In the genomic region with DNA sequence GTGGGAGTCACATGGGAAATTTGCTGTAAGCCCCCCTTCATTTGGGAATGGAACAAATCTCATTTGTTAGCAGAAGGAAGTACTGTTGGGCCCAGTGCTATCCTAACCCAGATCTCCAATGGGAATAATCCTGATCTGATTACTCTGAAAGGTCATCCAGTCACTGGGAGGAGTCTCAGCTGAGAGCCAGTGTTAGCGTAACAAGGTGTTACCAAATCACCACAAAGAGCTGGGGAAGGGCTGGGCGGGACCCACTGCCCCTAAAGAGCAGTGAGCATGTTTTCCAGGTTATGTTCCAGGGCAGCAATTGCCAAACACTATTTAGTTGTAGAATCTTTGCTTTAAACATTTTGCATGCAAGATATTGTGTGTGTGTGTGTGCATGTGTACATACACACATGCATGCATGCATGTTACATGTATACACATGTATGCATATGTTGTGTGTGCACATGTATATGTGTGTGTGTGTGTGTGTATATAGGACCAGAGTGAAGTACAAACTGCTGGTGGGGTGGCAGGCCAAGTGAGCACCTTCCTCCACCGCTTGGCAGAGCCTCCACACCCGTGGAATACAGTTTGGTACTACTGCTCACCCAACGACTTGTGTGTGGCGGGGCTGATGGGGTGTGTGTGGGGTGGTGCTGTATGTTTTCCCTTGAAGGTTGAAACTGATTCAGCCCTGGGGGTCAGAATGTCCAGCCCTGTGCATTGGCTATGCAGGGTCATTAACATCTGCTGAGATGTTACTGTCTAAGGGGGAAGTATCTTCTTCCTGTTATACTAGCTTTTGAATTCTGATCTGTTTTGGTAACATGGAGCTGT, we compare ENCODE assay signal across 8 cellular contexts. TPM values are rescaled to one million over a fixed set of nuclear protein-coding genes. Genes with fewer than 3 reads are reported as not detected.
DNase-seq lines count a peak whose midpoint lies in the region; ATAC-seq and TF ChIP-seq lines count a peak whose summit lies in the region.
"Had no signal": no experiment of that assay in that cellular context is flagged by ENCODE, and none has a peak within 500 bp of the region (broad histone marks: within the 10 kb centered on the region; RNA-seq: fewer than 3 reads in every experiment).

No MANE protein-coding gene starts in this region.

- H3K4me3 ChIP-seq in SJCRH30 = no peak overlapping the region

- H3K36me3 Mint-ChIP-seq in activated CD8-positive, alpha-beta T cell treated with anti-CD3 and anti-CD28 coated beads for 36 hours (ENCODE audit: low read depth) = peaks cover 36% of the 10 kb centered on the region

- ATAC-seq in GM19351 (IDR thresholded peaks at IDR 0.05; ENCODE audit: unreplicated experiment) (peak; percentile 31), HG02943 (IDR thresholded peaks at IDR 0.05; ENCODE audit: low read depth, unreplicated experiment) (peak; percentile 33), sciatic nerve (peak; percentile 83)
- peak; percentile 12 for ATAC-seq in activated CD8-positive, alpha-beta T cell treated with anti-CD3 and anti-CD28 coated beads for 36 hours

- no peaks in the 10 kb centered on the region for H3K9me3 ChIP-seq in SJCRH30 (replicated peaks)

- no peaks in the 10 kb centered on the region for H3K27me3 ChIP-seq in SJCRH30

- H3K27ac ChIP-seq in SJCRH30 = no peak overlapping the region

- peaks cover 8% of the 10 kb centered on the region for H3K4me1 ChIP-seq in SJCRH30

- no peak for TF ChIP-seq CTCF in activated CD8-positive, alpha-beta T cell treated with anti-CD3 and anti-CD28 coated beads for 36 hours (IDR thresholded peaks at IDR 0.05)

- no peaks in the 10 kb centered on the region for H3K27me3 Mint-ChIP-seq in activated CD8-positive, alpha-beta T cell treated with anti-CD3 and anti-CD28 coated beads for 36 hours
- H3K27me3 Mint-ChIP-seq: memory B cell had no signal

- no peak overlapping the region for H3K4me3 Mint-ChIP-seq in activated CD8-positive, alpha-beta T cell treated with anti-CD3 and anti-CD28 coated beads for 36 hours
- H3K4me3 Mint-ChIP-seq: memory B cell had no signal

- H3K4me1 Mint-ChIP-seq in activated CD8-positive, alpha-beta T cell treated with anti-CD3 and anti-CD28 coated beads for 36 hours (ENCODE audit: low read depth) = peaks cover 39% of the 10 kb centered on the region

- H3K27ac Mint-ChIP-seq in activated CD8-positive, alpha-beta T cell treated with anti-CD3 and anti-CD28 coated beads for 36 hours = no peak overlapping the region
- H3K27ac Mint-ChIP-seq: memory B cell had no signal

- no peak for DNase-seq in activated CD8-positive, alpha-beta T cell treated with anti-CD3 and anti-CD28 coated beads for 36 hours
- DNase-seq in sciatic nerve (ENCODE audit: low spot score) (peak; percentile 51), SJCRH30 (no peak), DMS153 treated with DMSO at 0.1 percent for 48 hours (lab: John Stamatoyannopoulos, UW; ENCODE audit: unreplicated experiment) (no peak)
- DNase-seq in NK-92 treated with Interleukin-12 subunit alpha and Interleukin-12 subunit beta, amount 100 ng/mL, for 24 hours (lab: John Stamatoyannopoulos, UW) = no peak

- peaks cover 4% of the 10 kb centered on the region for H3K9me3 Mint-ChIP-seq in activated CD8-positive, alpha-beta T cell treated with anti-CD3 and anti-CD28 coated beads for 36 hours

- POLR2A ChIA-PET in activated CD8-positive, alpha-beta T cell treated with anti-CD3 and anti-CD28 coated beads for 36 hours (lab: Charles Lee) = interaction anchor here (0.9 to 10.3 kb wide), 4 partner anchors 9 to 26 kb away, joined by 3 to 119 read pairs (median 5); partner anchors contain the start of gene INPP5D

- intact Hi-C loops in activated CD8-positive, alpha-beta T cell treated with anti-CD3 and anti-CD28 coated beads for 36 hours (cut with micrococcal nuclease) = no loop called here
- intact Hi-C loops in sciatic nerve (cut with DNase I) = no loop called here

- H3K36me3 ChIP-seq in SJCRH30 = no peaks in the 10 kb centered on the region

- CTCF ChIA-PET in activated CD8-positive, alpha-beta T cell treated with anti-CD3 and anti-CD28 coated beads for 36 hours (lab: Charles Lee) = interaction anchor here (1.2 to 1.8 kb wide), 2 partner anchors 14 to 22 kb away, joined by 5 to 13 read pairs; no protein-coding TSS in a partner anchor

RNA-seq across cellular contexts. Expression of gene INPP5D, which starts 15.2 kb away (rescaled TPM):
- total RNA-seq in activated CD8-positive, alpha-beta T cell treated with anti-CD3 and anti-CD28 coated beads for 36 hours = 10 to 100 TPM; 38.6 to 40.2 TPM
- total RNA-seq in sciatic nerve = 56.3 TPM
- 0.47 and 0.68 TPM in 2 replicates for total RNA-seq in SJCRH30 (2014; rRNA removed; shearing (Covaris generic))

RNA-seq across cellular contexts. Expression of gene NEU2, which starts 42.9 kb away (rescaled TPM):
- not detected for total RNA-seq in activated CD8-positive, alpha-beta T cell treated with anti-CD3 and anti-CD28 coated beads for 36 hours
- total RNA-seq in sciatic nerve = not detected
- total RNA-seq in SJCRH30 (2014; rRNA removed; shearing (Covaris generic)) = not detected in 2 replicates

Comparison
In these comparisons a context has a peak if more than half of its experiments do, and no peak if none do; other contexts are left out.
1. ATAC-seq: peak in every context shown above with its lines; median percentile 83 in sciatic nerve; 33 in HG02943; 31 in GM19351; 12 in activated CD8-positive, alpha-beta T cell treated with anti-CD3 and anti-CD28 coated beads for 36 hours.
2. RNA of gene INPP5D, which starts 15.2 kb away (total RNA-seq): 56.3 TPM in sciatic nerve (single experiment) and 38.6 to 40.2 TPM in activated CD8-positive, alpha-beta T cell treated with anti-CD3 and anti-CD28 coated beads for 36 hours; 0.47 to 0.68 TPM in SJCRH30; every median in the first group is over 10 times any median in the second.